Comparison of ENCODE assay signal across 8 cellular contexts in the genomic region with DNA sequence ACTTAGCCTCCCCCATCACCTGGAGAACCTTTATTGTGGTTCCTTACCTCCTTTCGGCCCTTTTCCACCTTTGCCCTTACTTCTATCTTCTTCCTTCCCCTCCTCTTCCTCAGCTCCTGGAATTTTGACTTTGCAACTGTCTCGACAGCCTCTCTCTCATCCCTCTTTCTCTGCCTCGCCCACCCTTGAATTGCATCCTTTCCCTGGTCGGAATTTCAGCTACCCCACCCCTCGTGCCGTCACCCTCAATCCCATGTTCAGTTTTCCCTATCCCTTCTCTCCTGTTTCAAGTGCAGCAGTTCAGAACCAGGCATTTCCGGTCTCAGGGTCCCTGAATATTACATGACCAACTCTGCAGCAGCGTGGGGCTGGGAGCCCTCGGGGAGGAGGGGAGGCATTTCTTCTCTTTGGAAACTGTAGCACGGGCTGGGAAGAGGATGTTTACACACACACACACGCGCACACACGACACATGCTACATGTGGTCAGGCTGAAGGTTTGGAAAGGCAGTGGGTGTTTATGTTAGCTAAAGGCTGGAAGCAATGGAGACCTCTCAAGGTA. TPM values are rescaled to one million over a fixed set of nuclear protein-coding genes. Genes with fewer than 3 reads are reported as not detected.
A peak's percentile ranks its signal among the peaks of the same experiment; 100 is the strongest.
DNase-seq lines count a peak whose midpoint lies in the region; ATAC-seq and TF ChIP-seq lines count a peak whose summit lies in the region.

No MANE protein-coding gene starts in this region.

- intact Hi-C loops in sigmoid colon (cut with DNase I) = loop anchor here (2.0 to 5.0 kb wide), 4 partner anchors 25 to 122 kb away; partner anchors contain the start of genes ARRB2 and PSMB6

- no peak overlapping the region for H3K27ac ChIP-seq in MM.1S (ENCODE audit: low read length)
- H3K27ac ChIP-seq in hepatocyte = peak overlapping the region; percentile 89
- peak overlapping the region; percentile 85 to 94 (median 88) for H3K27ac ChIP-seq in sigmoid colon

- H3K4me3 Mint-ChIP-seq in activated naive CD8-positive, alpha-beta T cell treated with anti-CD3 and anti-CD28 coated beads, Interleukin-2, amount 50 U/mL, for 24 hours = peak overlapping the region; percentile 95

- H3K4me3 ChIP-seq in MM.1S (ENCODE audit: low read length) (peak overlapping the region; percentile 92), hepatocyte (peak overlapping the region; percentile 78), sigmoid colon (peak overlapping the region; percentile 75 to 99 (median 84))

- H3K9me3 Mint-ChIP-seq in activated naive CD8-positive, alpha-beta T cell treated with anti-CD3 and anti-CD28 coated beads, Interleukin-2, amount 50 U/mL, for 24 hours = no peaks in the 10 kb centered on the region

- no peaks in the 10 kb centered on the region for H4K20me1 ChIP-seq in MM.1S (ENCODE audit: insufficient read depth, low read length)
- H4K20me1 ChIP-seq in hepatocyte (ENCODE audit: insufficient read depth, poor library complexity, severe bottlenecking) = peaks cover 21% of the 10 kb centered on the region

- H3K9me3 ChIP-seq in MM.1S (replicated peaks; ENCODE audit: insufficient read depth, low read length) = no peaks in the 10 kb centered on the region
- H3K9me3 ChIP-seq in hepatocyte (ENCODE audit: low read depth) = no peaks in the 10 kb centered on the region
- H3K9me3 ChIP-seq in sigmoid colon = no peaks in the 10 kb centered on the region

- H3K36me3 ChIP-seq in MM.1S (replicated peaks; ENCODE audit: insufficient read depth, low read length) (no peaks in the 10 kb centered on the region), hepatocyte (replicated peaks; ENCODE audit: insufficient read depth, low read depth) (no peaks in the 10 kb centered on the region), sigmoid colon (no peaks in the 10 kb centered on the region)

- H3K27me3 Mint-ChIP-seq in activated naive CD8-positive, alpha-beta T cell treated with anti-CD3 and anti-CD28 coated beads, Interleukin-2, amount 50 U/mL, for 24 hours = no peaks in the 10 kb centered on the region

- TF ChIP-seq CTCF in MM.1S (IDR thresholded peaks at IDR 0.05; ENCODE audit: low read length) (no peak), hepatocyte (IDR thresholded peaks at IDR 0.05; ENCODE audit: poor library complexity) (no peak), sigmoid colon (IDR thresholded peaks at IDR 0.05) (no peak)

- peak overlapping the region; percentile 90 for H3K27ac Mint-ChIP-seq in activated naive CD8-positive, alpha-beta T cell treated with anti-CD3 and anti-CD28 coated beads, Interleukin-2, amount 50 U/mL, for 24 hours

- H3K79me2 ChIP-seq in MM.1S (ENCODE audit: low read length) (peaks cover 56% of the 10 kb centered on the region), hepatocyte (peaks cover 48% of the 10 kb centered on the region)

- TF ChIP-seq POLR2A in sigmoid colon (IDR thresholded peaks at IDR 0.05) = no peak

- no peak for TF ChIP-seq EP300 in sigmoid colon (IDR thresholded peaks at IDR 0.05)

- H3K4me1 ChIP-seq in MM.1S (ENCODE audit: low read length) = peaks cover 23% of the 10 kb centered on the region; the same call in 1 of the 2 replicates
- H3K4me1 ChIP-seq in hepatocyte (ENCODE audit: insufficient read depth) = peaks cover 17% of the 10 kb centered on the region
- H3K4me1 ChIP-seq in sigmoid colon = peaks cover 0 to 34% (median 18%) of the 10 kb centered on the region in 4 donors

- no peak for ATAC-seq in activated naive CD8-positive, alpha-beta T cell treated with anti-CD3 and anti-CD28 coated beads, Interleukin-2, amount 50 U/mL, for 24 hours
- ATAC-seq in HG02763 (IDR thresholded peaks at IDR 0.05; ENCODE audit: unreplicated experiment) (no peak), HG03442 (IDR thresholded peaks at IDR 0.05; ENCODE audit: unreplicated experiment) (no peak)

- H3K9me2 ChIP-seq in MM.1S (replicated peaks; ENCODE audit: insufficient read depth, low read length) (no peaks in the 10 kb centered on the region), hepatocyte (replicated peaks; ENCODE audit: insufficient read depth) (no peaks in the 10 kb centered on the region)

- H3F3A ChIP-seq in MM.1S (ENCODE audit: insufficient read depth, low read length) = peaks cover 3% of the 10 kb centered on the region; the same call in 1 of the 2 replicates

- H3K27me3 ChIP-seq in MM.1S (replicated peaks; ENCODE audit: insufficient read depth, low read length) (no peaks in the 10 kb centered on the region), hepatocyte (no peaks in the 10 kb centered on the region), sigmoid colon (no peaks in the 10 kb centered on the region)

- H3K36me3 Mint-ChIP-seq in activated naive CD8-positive, alpha-beta T cell treated with anti-CD3 and anti-CD28 coated beads, Interleukin-2, amount 50 U/mL, for 24 hours (ENCODE audit: low read depth) = peaks cover 1% of the 10 kb centered on the region

- H2AFZ ChIP-seq in MM.1S (ENCODE audit: low read length) (peak overlapping the region; percentile 77), hepatocyte (peak overlapping the region; percentile 48)

- peaks cover 32% of the 10 kb centered on the region for H3K4me1 Mint-ChIP-seq in activated naive CD8-positive, alpha-beta T cell treated with anti-CD3 and anti-CD28 coated beads, Interleukin-2, amount 50 U/mL, for 24 hours

- peak overlapping the region; percentile 80 for H3K9ac ChIP-seq in MM.1S (ENCODE audit: low read length)

- DNase-seq in ELF-1 (ENCODE audit: low read depth, low spot score) (peak; percentile 45), MM.1S (no peak), hepatocyte (ENCODE audit: low spot score) (peak; percentile 68), sigmoid colon (peak; percentile 68), T1000 (lab: John Stamatoyannopoulos, UW) (no peak)
- DNase-seq in activated naive CD8-positive, alpha-beta T cell treated with anti-CD3 and anti-CD28 coated beads, Interleukin-2, amount 50 U/mL, for 24 hours = no peak

- peak overlapping the region; percentile 99 for H3K4me2 ChIP-seq in MM.1S (ENCODE audit: low read depth, low read length)
- H3K4me2 ChIP-seq in hepatocyte = peak overlapping the region; percentile 86

- 1% methylated on average over 13 of the region's 13 CpGs for WGBS in hepatocyte (ENCODE audit: low lambda C conversion rate, missing lambda C conversion rate)
- 0 to 6% methylated on average over 13 of the region's 13 CpGs for WGBS in sigmoid colon, 2 donors

RNA-seq across cellular contexts. Expression of gene MINK1, which starts 0.9 kb away (rescaled TPM):
- 24.4 and 45.3 TPM in 2 replicates for total RNA-seq in hepatocyte
- polyA plus RNA-seq in hepatocyte = 39.7 and 49.4 TPM in 2 replicates
- 10 to 100 TPM; 17.1 to 43.8 (median 21.0) TPM for total RNA-seq in sigmoid colon
- polyA plus RNA-seq in sigmoid colon = 100 to 1,000 TPM in 1 of 3 donors, 10 to 100 TPM in 2; 45.0 to 117 (median 63.8) TPM

RNA-seq across cellular contexts. Expression of gene PLD2, which starts 27.1 kb away (rescaled TPM):
- 13.9 and 25.2 TPM in 2 replicates for total RNA-seq in hepatocyte
- 21.8 and 27.3 TPM in 2 replicates for polyA plus RNA-seq in hepatocyte
- total RNA-seq in sigmoid colon = 10 to 100 TPM in 3 of 4 donors, 1 to 10 TPM in 1; 9.3 to 20.5 (median 12.3) TPM
- 10 to 100 TPM in 1 of 3 donors, 1 to 10 TPM in 2; 6.0 to 18.0 (median 7.9) TPM for polyA plus RNA-seq in sigmoid colon

RNA-seq across cellular contexts. Expression of gene PSMB6, which starts 38.1 kb away (rescaled TPM):
- total RNA-seq in hepatocyte = 126 and 154 TPM in 2 replicates
- polyA plus RNA-seq in hepatocyte = 287 and 295 TPM in 2 replicates
- total RNA-seq in sigmoid colon = 100 to 1,000 TPM; 153 to 242 (median 192) TPM
- 100 to 1,000 TPM; 172 to 213 (median 201) TPM for polyA plus RNA-seq in sigmoid colon

RNA-seq across cellular contexts. Expression of gene GLTPD2, which starts 45.3 kb away (rescaled TPM):
- total RNA-seq in hepatocyte = 36.4 and 40.1 TPM in 2 replicates
- polyA plus RNA-seq in hepatocyte = 80.7 and 100.0 TPM in 2 replicates
- total RNA-seq in sigmoid colon = not detected
- polyA plus RNA-seq in sigmoid colon = 1 to 10 TPM in 1 of 3 donors, under 1 TPM in 1, not detected in 1; 0.06 to 1.6 TPM

Comparison
In these comparisons a context has a peak if more than half of its experiments do, and no peak if none do; other contexts are left out.
1. DNase-seq: peak in ELF-1 (single experiment), hepatocyte (single experiment) and sigmoid colon (single experiment); none in MM.1S (single experiment), activated naive CD8-positive, alpha-beta T cell treated with anti-CD3 and anti-CD28 coated beads, Interleukin-2, amount 50 U/mL, for 24 hours (single experiment) and T1000 (single experiment).
2. Peak in every context shown above with its lines, with median percentiles within 50 percentile points of each other: H3K4me3 ChIP-seq.